Comparison of ENCODE assay signal across 9 cellular contexts in genomic region chr1:225811622-225812487, GRCh38. TPM values are rescaled to one million over a fixed set of nuclear protein-coding genes. Genes with fewer than 3 reads are reported as not detected.
A peak's percentile ranks its signal among the peaks of the same experiment; 100 is the strongest.
DNase-seq lines count a peak whose midpoint lies in the region; ATAC-seq, FAIRE-seq and TF ChIP-seq lines count a peak whose summit lies in the region.
"Had no signal": no experiment of that assay in that cellular context is flagged by ENCODE, and none has a peak within 500 bp of the region (broad histone marks: within the 10 kb centered on the region; RNA-seq: fewer than 3 reads in every experiment).

No MANE protein-coding gene starts in this region.

- H3K36me3 ChIP-seq in esophagus squamous epithelium, result peaks cover 0 to 4% (median 0%) of the 10 kb centered on the region in 3 donors
- H3K36me3 ChIP-seq in pancreas, result no peaks in the 10 kb centered on the region

- in situ Hi-C loops in Caki2 (cut with HindIII; ENCODE audit: low pct_unique_long_range_greater_than_20kb, low sequenced_read_pairs), result no loop called here

- no peak overlapping the region for H3K27ac Mint-ChIP-seq in stimulated activated naive CD8-positive, alpha-beta T cell treated with anti-CD3 and anti-CD28 coated beads, Interleukin-15, amount 100 ng/mL, for 72 hours

- H3K27me3 ChIP-seq in esophagus squamous epithelium (no peaks in the 10 kb centered on the region), pancreas (no peaks in the 10 kb centered on the region)

- ATAC-seq in pancreas (peak; percentile 31 to 47 (median 36)), GM19463 (IDR thresholded peaks at IDR 0.05; ENCODE audit: unreplicated experiment) (no peak), GM18517 (IDR thresholded peaks at IDR 0.05; ENCODE audit: unreplicated experiment) (no peak)
- no peak for ATAC-seq in stimulated activated naive CD8-positive, alpha-beta T cell treated with anti-CD3 and anti-CD28 coated beads, Interleukin-15, amount 100 ng/mL, for 72 hours

- 50 to 61% methylated on average over 6 to 10 of the region's 10 CpGs for WGBS in esophagus squamous epithelium, 2 donors
- WGBS in pancreas, 2 donors, result 30 to 34% methylated on average over 10 of the region's 10 CpGs

- TF ChIP-seq CTCF in esophagus squamous epithelium (IDR thresholded peaks at IDR 0.05) (peak in 3 of 6 experiments; percentile 31 to 54 (median 38)), pancreas (IDR thresholded peaks at IDR 0.05) (peak in 2 of 4 donors; percentile 12 to 19)

- peaks cover 8% of the 10 kb centered on the region for H3K27me3 Mint-ChIP-seq in stimulated activated naive CD8-positive, alpha-beta T cell treated with anti-CD3 and anti-CD28 coated beads, Interleukin-15, amount 100 ng/mL, for 72 hours

- H3K4me1 ChIP-seq in esophagus squamous epithelium (peaks cover 53 to 75% (median 57%) of the 10 kb centered on the region in 3 donors), pancreas (peaks cover 47 to 52% (median 51%) of the 10 kb centered on the region in 3 donors)

- intact Hi-C loops in esophagus squamous epithelium (cut with DNase I), result no loop called here
- intact Hi-C loops in pancreas (cut with DNase I), result no loop called here

- no peak overlapping the region for H3K4me3 Mint-ChIP-seq in stimulated activated naive CD8-positive, alpha-beta T cell treated with anti-CD3 and anti-CD28 coated beads, Interleukin-15, amount 100 ng/mL, for 72 hours

- no peak for TF ChIP-seq POLR2A in esophagus squamous epithelium (IDR thresholded peaks at IDR 0.05)

- no peaks in the 10 kb centered on the region for H3K9me3 ChIP-seq in esophagus squamous epithelium
- H3K9me3 ChIP-seq in pancreas, result no peaks in the 10 kb centered on the region

- no peak for FAIRE-seq in pancreas (lab: Jason Lieb, UNC)

- H3K9me3 Mint-ChIP-seq in stimulated activated naive CD8-positive, alpha-beta T cell treated with anti-CD3 and anti-CD28 coated beads, Interleukin-15, amount 100 ng/mL, for 72 hours, result no peaks in the 10 kb centered on the region

- DNase-seq in Caki2 (ENCODE audit: low read depth), result peak; percentile 53
- peak; percentile 75 for DNase-seq in NCI-H1694 treated with DMSO at 0.1 percent for 48 hours (lab: John Stamatoyannopoulos, UW)
- no peak for DNase-seq in esophagus squamous epithelium (lab: John Stamatoyannopoulos, UW)
- DNase-seq in pancreas, result no peak
- no peak for DNase-seq in GM19240 (ENCODE audit: insufficient read length, low spot score)
- DNase-seq in stimulated activated naive CD8-positive, alpha-beta T cell treated with anti-CD3 and anti-CD28 coated beads, Interleukin-15, amount 100 ng/mL, for 72 hours, result no peak

- H3K4me3 ChIP-seq in esophagus squamous epithelium, result peak overlapping the region; percentile 68 to 94 (median 78)
- peak overlapping the region; percentile 3 to 72 (median 58) for H3K4me3 ChIP-seq in pancreas

- H3K27ac ChIP-seq in esophagus squamous epithelium (peak overlapping the region; percentile 86 to 96 (median 96)), pancreas (peak overlapping the region; percentile 62 to 83 (median 78))
- H3K27ac ChIP-seq: epithelial cell of prostate had no signal

- peaks cover 18% of the 10 kb centered on the region for H3K4me1 Mint-ChIP-seq in stimulated activated naive CD8-positive, alpha-beta T cell treated with anti-CD3 and anti-CD28 coated beads, Interleukin-15, amount 100 ng/mL, for 72 hours

RNA-seq across cellular contexts. Expression of gene EPHX1, which starts 1.9 kb away (rescaled TPM):
- total RNA-seq in Caki2 (2014; rRNA removed; shearing (Covaris generic); ENCODE audit: low replicate concordance), result 192 and 251 TPM in 2 replicates
- total RNA-seq in esophagus squamous epithelium (100 to 1,000 TPM in 3 of 4 donors, 10 to 100 TPM in 1; 78.7 to 237 (median 151) TPM), pancreas (100 to 1,000 TPM in 5 of 6 donors, 10 to 100 TPM in 1; 87.2 to 168 (median 144) TPM)
- polyA plus RNA-seq in pancreas, result 10 to 100 TPM; 26.1 to 58.0 TPM

RNA-seq across cellular contexts. Expression of gene SRP9, which starts 34.2 kb away (rescaled TPM):
- total RNA-seq in Caki2 (2014; rRNA removed; shearing (Covaris generic); ENCODE audit: low replicate concordance), result 368 and 386 TPM in 2 replicates
- total RNA-seq in esophagus squamous epithelium (100 to 1,000 TPM; 115 to 229 (median 175) TPM), pancreas (100 to 1,000 TPM in 1 of 6 donors, 10 to 100 TPM in 5; 63.0 to 102 (median 89.5) TPM)
- polyA plus RNA-seq in pancreas, result 100 to 1,000 TPM in 1 of 2 donors, 10 to 100 TPM in 1; 78.0 to 145 TPM

Comparison
In these comparisons a context has a peak if more than half of its experiments do, and no peak if none do; other contexts are left out.
1. DNase-seq: peak in Caki2 (single experiment) and NCI-H1694 treated with DMSO at 0.1 percent for 48 hours (single experiment); none in esophagus squamous epithelium (single experiment), pancreas (0 of 6), GM19240 (single experiment) and stimulated activated naive CD8-positive, alpha-beta T cell treated with anti-CD3 and anti-CD28 coated beads, Interleukin-15, amount 100 ng/mL, for 72 hours (0 of 2).
2. ATAC-seq: peak in pancreas (4 of 4); none in GM19463 (single experiment), stimulated activated naive CD8-positive, alpha-beta T cell treated with anti-CD3 and anti-CD28 coated beads, Interleukin-15, amount 100 ng/mL, for 72 hours (single experiment) and GM18517 (single experiment).